In genomic region chr7:105978035-105978434, GRCh38 we compare ENCODE assay signal across 14 cellular contexts.
"Had no signal": no experiment of that assay in that cellular context is flagged by ENCODE, and none has a peak within 500 bp of the region (broad histone marks: within the 10 kb centered on the region; RNA-seq: fewer than 3 reads in every experiment).

No MANE protein-coding gene starts in this region.

- H3K4me1 ChIP-seq: ascending aorta, colonic mucosa, tibial artery had no signal

- H3K9ac ChIP-seq: neural progenitor cell had no signal

- H3K9me3 Mint-ChIP-seq: activated CD4-positive, alpha-beta memory T cell treated with anti-CD3 and anti-CD28 coated beads for 36 hours; mesothelial cell of epicardium; neural progenitor cell had no signal

- H3K27me3 Mint-ChIP-seq: activated CD4-positive, alpha-beta memory T cell treated with anti-CD3 and anti-CD28 coated beads for 36 hours had no signal

- H3K4me2 ChIP-seq: neural progenitor cell had no signal

- H3K36me3 Mint-ChIP-seq: activated CD4-positive, alpha-beta memory T cell treated with anti-CD3 and anti-CD28 coated beads for 36 hours; mesothelial cell of epicardium; neural progenitor cell had no signal

- H3K4me3 Mint-ChIP-seq: activated CD4-positive, alpha-beta memory T cell treated with anti-CD3 and anti-CD28 coated beads for 36 hours; activated T-cell treated with anti-CD3 and anti-CD28 coated beads, Interleukin-2, amount 50 U/mL, for 72 hours; mesothelial cell of epicardium; neural progenitor cell had no signal

- H3K27ac ChIP-seq: ascending aorta, colonic mucosa, neural progenitor cell, pancreas, skin epidermis, tibial artery had no signal

- DNase-seq: activated CD4-positive, alpha-beta memory T cell treated with anti-CD3 and anti-CD28 coated beads for 36 hours; activated CD4-positive, alpha-beta T cell treated with anti-CD3 and anti-CD28 coated beads for 1 hour; activated T-cell treated with anti-CD3 and anti-CD28 coated beads, Interleukin-2, amount 50 U/mL, for 72 hours; colonic mucosa; effector CD4-positive, alpha-beta T cell; foreskin melanocyte; head of caudate nucleus; islet precursor cell; pancreas; tibial artery had no signal

- H3K9me3 ChIP-seq: ascending aorta, colonic mucosa, pancreas, tibial artery had no signal

- H3K27me3 ChIP-seq: ascending aorta, colonic mucosa, neural progenitor cell, pancreas, tibial artery had no signal

- ATAC-seq: activated T-cell treated with anti-CD3 and anti-CD28 coated beads, Interleukin-2, amount 50 U/mL, for 72 hours; pancreas had no signal

- H2AFZ ChIP-seq: neural progenitor cell had no signal

- H3K4me3 ChIP-seq: ascending aorta, colonic mucosa, neural progenitor cell, pancreas, skin epidermis, tibial artery had no signal

- H3K36me3 ChIP-seq: ascending aorta, colonic mucosa, neural progenitor cell, pancreas, tibial artery had no signal

- H3K27ac Mint-ChIP-seq: activated CD4-positive, alpha-beta memory T cell treated with anti-CD3 and anti-CD28 coated beads for 36 hours; activated T-cell treated with anti-CD3 and anti-CD28 coated beads, Interleukin-2, amount 50 U/mL, for 72 hours; mesothelial cell of epicardium had no signal
